23 cellular contexts compared by ENCODE assay signal in the genomic region with DNA sequence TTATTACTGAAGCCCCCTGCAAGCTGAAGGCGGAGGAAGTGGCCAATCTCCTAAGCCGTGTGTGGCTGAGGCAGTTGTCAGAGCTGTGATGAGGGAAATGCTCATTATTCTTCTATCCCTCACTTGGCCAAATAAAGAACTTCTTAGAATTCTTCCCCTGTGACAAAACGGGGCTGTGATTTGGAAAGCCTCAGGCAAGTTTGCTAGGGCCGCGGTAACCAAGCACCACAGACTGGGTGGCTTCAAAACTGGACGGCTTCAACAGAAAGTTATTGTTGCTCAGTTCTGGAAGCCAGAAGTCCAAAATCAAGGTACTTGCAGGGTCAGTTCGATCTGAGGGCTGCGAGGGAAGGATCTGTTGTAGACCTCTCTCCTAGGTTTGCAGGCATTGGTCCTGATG.
DNase-seq lines count a peak whose midpoint lies in the region; ATAC-seq, FAIRE-seq and TF ChIP-seq lines count a peak whose summit lies in the region.
"Had no signal": no experiment of that assay in that cellular context is flagged by ENCODE, and none has a peak within 500 bp of the region (broad histone marks: within the 10 kb centered on the region; RNA-seq: fewer than 3 reads in every experiment).

No MANE protein-coding gene starts in this region.

- DNase-seq in AG08395 (ENCODE audit: low spot score) = peak; percentile 38
- peak; percentile 46 for DNase-seq in SK-MEL-5 (ENCODE audit: low read depth, low spot score)
- peak in 1 of 2 donors; percentile 77 for DNase-seq in foreskin keratinocyte
- no peak for DNase-seq in progenitor cell of endocrine pancreas (ENCODE audit: low spot score, unreplicated experiment)
- no peak for DNase-seq in stimulated activated CD4-positive, alpha-beta T cell treated with anti-CD3 and anti-CD28 coated beads, Interleukin-4, amount 100 ng/mL, for 24 hours
- DNase-seq in substantia nigra (lab: John Stamatoyannopoulos, UW) = no peak
- DNase-seq: activated CD4-positive, alpha-beta T cell treated with anti-CD3 and anti-CD28 coated beads, Interleukin-2, amount 50 U/mL, for 1 hour; activated T-cell treated with anti-CD3 and anti-CD28 coated beads for 4 hours; aorta; CD4-positive, alpha-beta T cell; effector CD8-positive, alpha-beta T cell; kidney glomerular epithelial cell; mesendoderm; natural killer cell; NCI-H2029; NK-92 treated with Interleukin-12 subunit alpha and Interleukin-12 subunit beta, amount 100 ng/mL, for 24 hours; posterior cingulate gyrus; stimulated activated CD4-positive, alpha-beta T cell treated with anti-CD3 and anti-CD28 coated beads, Interleukin-2, amount 100 ng/mL, for 48 hours; T-helper 1 cell had no signal

- peaks cover 25% of the 10 kb centered on the region for H3K4me1 ChIP-seq in foreskin keratinocyte

- no peaks in the 10 kb centered on the region for H3K27me3 ChIP-seq in foreskin keratinocyte

- TF ChIP-seq CTCF in foreskin keratinocyte (conservative IDR thresholded peaks at IDR 0.05) = no peak
- no peak for TF ChIP-seq CTCF in progenitor cell of endocrine pancreas (IDR thresholded peaks at IDR 0.05; ENCODE audit: unreplicated experiment)

- no peaks in the 10 kb centered on the region for H3K27me3 Mint-ChIP-seq in progenitor cell of endocrine pancreas

- H3K4me1 Mint-ChIP-seq in progenitor cell of endocrine pancreas (ENCODE audit: low read depth) = no peaks in the 10 kb centered on the region

- no peak overlapping the region for H3K27ac Mint-ChIP-seq in progenitor cell of endocrine pancreas
- H3K27ac Mint-ChIP-seq: CD4-positive, alpha-beta T cell; natural killer cell had no signal

- peak; percentile 97 for FAIRE-seq in G401.6 (lab: Jason Lieb, UNC)
- FAIRE-seq: A549, GM18507 had no signal

- in situ Hi-C loops in SK-MEL-5 (cut with HindIII; ENCODE audit: low pct_unique_long_range_greater_than_20kb, low sequenced_read_pairs) = no loop called here

- no peaks in the 10 kb centered on the region for H3K36me3 Mint-ChIP-seq in progenitor cell of endocrine pancreas (ENCODE audit: insufficient read depth)
- H3K36me3 Mint-ChIP-seq: natural killer cell had no signal

- peak overlapping the region; percentile 97 for H3K27ac ChIP-seq in foreskin keratinocyte
- no peak overlapping the region for H3K27ac ChIP-seq in substantia nigra (ENCODE audit: low read depth, low read length, poor library complexity, severe bottlenecking)

- H3K9me3 Mint-ChIP-seq in progenitor cell of endocrine pancreas (ENCODE audit: low read depth) = no peaks in the 10 kb centered on the region
- H3K9me3 Mint-ChIP-seq: CD4-positive, alpha-beta T cell; natural killer cell had no signal

- ATAC-seq in foreskin keratinocyte (peak; percentile 1), HG03520 (IDR thresholded peaks at IDR 0.05; ENCODE audit: unreplicated experiment) (no peak)
- ATAC-seq: natural killer cell had no signal

- no peak overlapping the region for H3K4me3 Mint-ChIP-seq in progenitor cell of endocrine pancreas (ENCODE audit: low read depth)
- H3K4me3 Mint-ChIP-seq: CD4-positive, alpha-beta T cell; natural killer cell had no signal

Comparison
In these comparisons a context has a peak if more than half of its experiments do, and no peak if none do; other contexts are left out.
1. DNase-seq: peak in AG08395 (single experiment) and SK-MEL-5 (single experiment); none in progenitor cell of endocrine pancreas (single experiment), stimulated activated CD4-positive, alpha-beta T cell treated with anti-CD3 and anti-CD28 coated beads, Interleukin-4, amount 100 ng/mL, for 24 hours (single experiment) and substantia nigra (0 of 49).